13 cellular contexts compared by ENCODE assay signal in genomic region chr4:47510036-47510435, GRCh38. TPM values are rescaled to one million over a fixed set of nuclear protein-coding genes. Genes with fewer than 3 reads are reported as not detected.
DNase-seq lines count a peak whose midpoint lies in the region; ATAC-seq and TF ChIP-seq lines count a peak whose summit lies in the region.
"Had no signal": no experiment of that assay in that cellular context is flagged by ENCODE, and none has a peak within 500 bp of the region (broad histone marks: within the 10 kb centered on the region; RNA-seq: fewer than 3 reads in every experiment).

No MANE protein-coding gene starts in this region.

- DNase-seq in mammary epithelial cell: no peak
- DNase-seq in sciatic nerve (ENCODE audit: low spot score): no peak
- no peak for DNase-seq in NCI-H748 (lab: John Stamatoyannopoulos, UW; ENCODE audit: unreplicated experiment)
- DNase-seq in activated CD8-positive, alpha-beta memory T cell treated with anti-CD3 and anti-CD28 coated beads, Interleukin-2, amount 10 ng/mL, durations not matched to agents 7 days and 5 days: no peak
- no peak for DNase-seq in iPS-NIHi7 (ENCODE audit: extremely low spot score)
- DNase-seq in NCI-H1417 (lab: John Stamatoyannopoulos, UW): no peak
- DNase-seq: activated CD4-positive, CD25-positive, alpha-beta regulatory T cell treated with anti-CD3 and anti-CD28 coated beads, Interleukin-2, amount 50 U/mL, for 72 hours; activated naive CD8-positive, alpha-beta T cell treated with anti-CD3 and anti-CD28 coated beads for 36 hours; NCI-H1930 had no signal

- no peaks in the 10 kb centered on the region for H4K20me1 ChIP-seq in mammary epithelial cell (ENCODE audit: insufficient read depth, low read length)

- peak overlapping the region; percentile 13 for H3K27ac ChIP-seq in mammary epithelial cell (ENCODE audit: insufficient read depth, low read depth, low read length)
- H3K27ac ChIP-seq: epithelial cell of prostate, RWPE1 had no signal

- in situ Hi-C loops in mammary epithelial cell (cut with MboI; ENCODE audit: low sequenced_read_pairs in 2 of 2): no loop called here

- peaks cover 13% of the 10 kb centered on the region for H3K36me3 ChIP-seq in mammary epithelial cell (ENCODE audit: insufficient read depth, low read length)

- no peaks in the 10 kb centered on the region for H3K9me3 ChIP-seq in mammary epithelial cell (replicated peaks; ENCODE audit: insufficient read depth, low read length)

- no peak overlapping the region for H2AFZ ChIP-seq in mammary epithelial cell (ENCODE audit: low read depth, low read length)

- H3K27ac Mint-ChIP-seq in activated CD8-positive, alpha-beta memory T cell treated with anti-CD3 and anti-CD28 coated beads, Interleukin-2, amount 10 ng/mL, durations not matched to agents 7 days and 5 days: no peak overlapping the region
- H3K27ac Mint-ChIP-seq: activated naive CD8-positive, alpha-beta T cell treated with anti-CD3 and anti-CD28 coated beads for 36 hours had no signal

- no peak overlapping the region for H3K4me3 ChIP-seq in mammary epithelial cell (replicated peaks in 1 of 3; ENCODE audit: insufficient read depth in 1 of 3, low read depth in 2 of 3, low read length in 3 of 3)

- peaks cover 19% of the 10 kb centered on the region for H3K36me3 Mint-ChIP-seq in activated CD8-positive, alpha-beta memory T cell treated with anti-CD3 and anti-CD28 coated beads, Interleukin-2, amount 10 ng/mL, durations not matched to agents 7 days and 5 days

- intact Hi-C loops in mammary epithelial cell (cut with micrococcal nuclease): loop anchor here (1.0 to 2.0 kb wide), 2 partner anchors 21 to 54 kb away; no protein-coding TSS in a partner anchor
- intact Hi-C loops in sciatic nerve (cut with DNase I): no loop called here

- CTCF ChIA-PET in mammary epithelial cell (lab: Charles Lee; ENCODE audit: low non-redundant PET): interaction anchor here (0.6 kb wide), 1 partner anchor 381 kb away, joined by 3 read pairs; no protein-coding TSS in a partner anchor
- CTCF ChIA-PET in activated CD8-positive, alpha-beta memory T cell treated with anti-CD3 and anti-CD28 coated beads, Interleukin-2, amount 10 ng/mL, durations not matched to agents 7 days and 5 days (lab: Charles Lee): interaction anchor here (1.0 to 1.6 kb wide), 3 partner anchors 21 to 31 kb away, joined by 3 to 4 read pairs (median 4); partner anchors contain the start of gene ATP10D

- peaks cover 20% of the 10 kb centered on the region for H3K4me1 ChIP-seq in mammary epithelial cell (ENCODE audit: insufficient read depth, low read length)

- H3K4me2 ChIP-seq in mammary epithelial cell (ENCODE audit: insufficient read depth, low read depth, low read length): no peak overlapping the region

- no peak overlapping the region for H3K4me3 Mint-ChIP-seq in activated CD8-positive, alpha-beta memory T cell treated with anti-CD3 and anti-CD28 coated beads, Interleukin-2, amount 10 ng/mL, durations not matched to agents 7 days and 5 days
- H3K4me3 Mint-ChIP-seq: activated naive CD8-positive, alpha-beta T cell treated with anti-CD3 and anti-CD28 coated beads for 36 hours had no signal

- H3K27me3 ChIP-seq in mammary epithelial cell (ENCODE audit: insufficient read depth, low read length): no peaks in the 10 kb centered on the region

- H3K27me3 Mint-ChIP-seq in activated CD8-positive, alpha-beta memory T cell treated with anti-CD3 and anti-CD28 coated beads, Interleukin-2, amount 10 ng/mL, durations not matched to agents 7 days and 5 days: no peaks in the 10 kb centered on the region
- H3K27me3 Mint-ChIP-seq: activated naive CD8-positive, alpha-beta T cell treated with anti-CD3 and anti-CD28 coated beads for 36 hours had no signal

- no peak overlapping the region for H3K9ac ChIP-seq in mammary epithelial cell (ENCODE audit: insufficient read depth, low read length)

- TF ChIP-seq CTCF in mammary epithelial cell (conservative IDR thresholded peaks at IDR 0.05 in 1 of 2, IDR thresholded peaks at IDR 0.05 in 1 of 2; ENCODE audit: extremely low read depth in 1 of 2, insufficient read depth in 1 of 2, low read depth in 1 of 2, low read length in 2 of 2): no peak

- BruUV-seq in mammary epithelial cell (replicated peaks; lab: Mats Ljungman, UMichigan): no TSS peak

- ATAC-seq in GM19043 (IDR thresholded peaks at IDR 0.05; ENCODE audit: low read depth, unreplicated experiment) (peak; percentile 14), HG02973 (IDR thresholded peaks at IDR 0.05; ENCODE audit: unreplicated experiment) (peak; percentile 19), sciatic nerve (peak; percentile 24)
- no peak for ATAC-seq in activated CD8-positive, alpha-beta memory T cell treated with anti-CD3 and anti-CD28 coated beads, Interleukin-2, amount 10 ng/mL, durations not matched to agents 7 days and 5 days

- peaks cover 14% of the 10 kb centered on the region for H3K4me1 Mint-ChIP-seq in activated CD8-positive, alpha-beta memory T cell treated with anti-CD3 and anti-CD28 coated beads, Interleukin-2, amount 10 ng/mL, durations not matched to agents 7 days and 5 days

- H3K9me3 Mint-ChIP-seq in activated CD8-positive, alpha-beta memory T cell treated with anti-CD3 and anti-CD28 coated beads, Interleukin-2, amount 10 ng/mL, durations not matched to agents 7 days and 5 days (ENCODE audit: low read depth): no peaks in the 10 kb centered on the region
- H3K9me3 Mint-ChIP-seq: activated naive CD8-positive, alpha-beta T cell treated with anti-CD3 and anti-CD28 coated beads for 36 hours had no signal

- H3K79me2 ChIP-seq in mammary epithelial cell (ENCODE audit: insufficient read depth, low read length): peaks cover 42% of the 10 kb centered on the region

- dilution Hi-C loops in mammary epithelial cell (cut with HindIII; ENCODE audit: low sequenced_read_pairs): no loop called here

RNA-seq across cellular contexts. Expression of gene ATP10D, which starts 25.0 kb away (rescaled TPM):
- total RNA-seq in mammary epithelial cell (10 to 100 TPM; 71.6 to 88.4 TPM), sciatic nerve (35.9 TPM)
- polyA plus RNA-seq in mammary epithelial cell: 30.2 TPM
- polyA minus RNA-seq in mammary epithelial cell: 151 TPM
- 10 to 100 TPM; 18.9 to 25.9 TPM for total RNA-seq in activated CD8-positive, alpha-beta memory T cell treated with anti-CD3 and anti-CD28 coated beads, Interleukin-2, amount 10 ng/mL, durations not matched to agents 7 days and 5 days

RNA-seq across cellular contexts. Expression of gene COMMD8, which starts 46.5 kb away (rescaled TPM):
- 10 to 100 TPM; 27.2 to 29.5 TPM for total RNA-seq in mammary epithelial cell
- polyA plus RNA-seq in mammary epithelial cell: 12.7 TPM
- polyA minus RNA-seq in mammary epithelial cell: 4.2 TPM
- total RNA-seq in sciatic nerve: 10.7 TPM
- total RNA-seq in activated CD8-positive, alpha-beta memory T cell treated with anti-CD3 and anti-CD28 coated beads, Interleukin-2, amount 10 ng/mL, durations not matched to agents 7 days and 5 days: 10 to 100 TPM; 23.6 to 27.9 TPM
